ENCODE assay signal across 1 cellular context in the genomic region with DNA sequence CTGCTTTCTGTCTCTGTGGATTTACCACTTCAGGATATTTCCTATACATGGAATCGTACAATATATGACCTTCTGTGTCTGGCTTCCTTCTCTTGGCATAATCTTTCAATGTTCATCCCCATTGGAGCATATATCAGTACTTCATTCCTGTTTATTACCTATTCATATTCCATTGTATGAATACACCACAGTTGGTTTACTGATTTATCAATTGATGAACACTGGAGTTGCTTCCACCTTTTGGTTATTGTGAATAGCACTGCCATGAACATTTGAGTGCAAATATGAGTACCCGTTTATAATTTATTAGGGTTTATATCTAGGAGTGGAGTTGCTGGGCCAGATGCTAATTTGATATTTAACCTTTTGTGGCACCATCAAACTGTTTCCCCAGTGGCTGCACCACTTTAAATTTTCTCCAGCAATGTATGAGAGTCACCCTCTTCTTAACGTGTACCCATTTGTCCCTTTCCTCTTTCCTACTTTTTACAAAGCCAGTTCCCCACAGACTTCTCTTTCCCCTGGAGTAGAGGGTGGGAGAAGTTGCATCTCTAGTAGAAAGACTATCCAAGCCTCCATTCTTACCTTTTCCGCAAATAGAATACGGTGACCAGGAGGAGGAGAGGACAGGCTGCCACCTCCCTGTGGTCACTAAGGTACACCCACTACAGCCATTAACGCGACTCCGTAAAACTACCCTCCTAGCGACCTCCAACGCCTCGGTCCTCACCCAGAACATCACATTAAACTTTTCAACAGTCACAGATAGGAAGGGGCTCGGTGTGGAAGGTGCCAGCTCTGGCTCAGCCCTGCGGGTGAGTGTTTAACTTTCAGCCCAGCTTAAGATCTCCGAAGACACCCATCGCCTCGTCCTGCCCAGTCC.
TF ChIP-seq lines count a peak whose summit lies in the region.

No MANE protein-coding gene starts in this region.

TF ChIP-seq in H1, 55 proteins besides CTCF, POLR2A, EP300 and RAD21 (continued from another document):
- TF ChIP-seq PHF8 (conservative IDR thresholded peaks at IDR 0.05; ENCODE audit: low read depth, low read length) (peak; percentile 1; the same call in 1 of the 2 replicates), TAF7 (optimal IDR thresholded peaks at IDR 0.05; ENCODE audit: borderline replicate concordance, low read depth, low read length) (peak; percentile 12), SIN3A (conservative IDR thresholded peaks at IDR 0.05 in 1 of 2, IDR thresholded peaks at IDR 0.05 in 1 of 2; ENCODE audit: low read depth in 1 of 2, low read length in 2 of 2) (no peak)
